Comparison of ENCODE assay signal across 8 cellular contexts in genomic region chr14:53217283-53217994, GRCh38.
DNase-seq lines count a peak whose midpoint lies in the region; ATAC-seq, FAIRE-seq and TF ChIP-seq lines count a peak whose summit lies in the region.

No MANE protein-coding gene starts in this region.

- peak; percentile 89 for DNase-seq in Daoy (ENCODE audit: low read depth)
- peak; percentile 45 for DNase-seq in HuH-7.5 (ENCODE audit: low spot score)
- peak; percentile 5 for DNase-seq in RCC 7860 (ENCODE audit: low spot score)
- peak; percentile 76 for DNase-seq in foreskin melanocyte
- peak; percentile 86 for DNase-seq in osteoblast (ENCODE audit: insufficient read length, low spot score, missing footprints)

- H3K4me2 ChIP-seq in osteoblast (ENCODE audit: insufficient read depth, low read length) = peak overlapping the region; percentile 86

- no peaks in the 10 kb centered on the region for H3K9me3 Mint-ChIP-seq in activated T-helper 17 cell treated with anti-CD3 and anti-CD28 coated beads, Interleukin-2, amount 50 U/mL, for 72 hours

- no peak for FAIRE-seq in RCC 7860 (lab: Jason Lieb, UNC)

- H3K36me3 ChIP-seq in osteoblast (ENCODE audit: insufficient read depth, low read length) (no peaks in the 10 kb centered on the region), thymus (ENCODE audit: control insufficient read depth, insufficient read depth) (no peaks in the 10 kb centered on the region)

- H3K79me2 ChIP-seq in osteoblast (ENCODE audit: insufficient read depth, low read length) = no peaks in the 10 kb centered on the region

- no peaks in the 10 kb centered on the region for H3K27me3 Mint-ChIP-seq in activated T-helper 17 cell treated with anti-CD3 and anti-CD28 coated beads, Interleukin-2, amount 50 U/mL, for 72 hours

- H2AFZ ChIP-seq in osteoblast (ENCODE audit: low read length) = peak overlapping the region; percentile 94

- H3K4me1 ChIP-seq in osteoblast (ENCODE audit: insufficient read depth, low read length) = peaks cover 4% of the 10 kb centered on the region
- H3K4me1 ChIP-seq in thymus (ENCODE audit: control insufficient read depth, insufficient read depth, low read length) = no peaks in the 10 kb centered on the region

- H3K27ac ChIP-seq in osteoblast (ENCODE audit: low read depth, low read length) = no peak overlapping the region
- H3K27ac ChIP-seq in thymus (ENCODE audit: low read depth) = peak overlapping the region; percentile 31

- H3K4me3 ChIP-seq in osteoblast (ENCODE audit: insufficient read depth, low read length) = peak overlapping the region; percentile 74
- H3K4me3 ChIP-seq in thymus (ENCODE audit: low read length) = peak overlapping the region; percentile 72

- H3K27me3 ChIP-seq in osteoblast (ENCODE audit: insufficient read depth, low read length) (no peaks in the 10 kb centered on the region), thymus (ENCODE audit: control insufficient read depth, insufficient read depth) (no peaks in the 10 kb centered on the region)

- peaks cover 5% of the 10 kb centered on the region for H3K4me1 Mint-ChIP-seq in activated T-helper 17 cell treated with anti-CD3 and anti-CD28 coated beads, Interleukin-2, amount 50 U/mL, for 72 hours

- peak overlapping the region; percentile 87 for H3K27ac Mint-ChIP-seq in activated T-helper 17 cell treated with anti-CD3 and anti-CD28 coated beads, Interleukin-2, amount 50 U/mL, for 72 hours

- ATAC-seq in GM21529 (IDR thresholded peaks at IDR 0.05; ENCODE audit: unreplicated experiment) = peak; percentile 99
- ATAC-seq in activated T-helper 17 cell treated with anti-CD3 and anti-CD28 coated beads, Interleukin-2, amount 50 U/mL, for 72 hours (replicated peaks) = peak; percentile 99

- WGBS in thymus = under 1% methylated on average over 39 of the region's 39 CpGs

- no peak for TF ChIP-seq CTCF in osteoblast (IDR thresholded peaks at IDR 0.05; ENCODE audit: extremely low read depth, low read depth, low read length)

- H3K36me3 Mint-ChIP-seq in activated T-helper 17 cell treated with anti-CD3 and anti-CD28 coated beads, Interleukin-2, amount 50 U/mL, for 72 hours (ENCODE audit: low read depth) = no peaks in the 10 kb centered on the region

- H4K20me1 ChIP-seq in osteoblast (ENCODE audit: insufficient read depth, low read length) = no peaks in the 10 kb centered on the region

- H3K9me3 ChIP-seq in osteoblast (ENCODE audit: low read depth, low read length) = no peaks in the 10 kb centered on the region
- H3K9me3 ChIP-seq in thymus (ENCODE audit: control insufficient read depth) = no peaks in the 10 kb centered on the region

- peak overlapping the region; percentile 88 for H3K4me3 Mint-ChIP-seq in activated T-helper 17 cell treated with anti-CD3 and anti-CD28 coated beads, Interleukin-2, amount 50 U/mL, for 72 hours

Comparison
In these comparisons a context has a peak if more than half of its experiments do, and no peak if none do; other contexts are left out.
1. DNase-seq: peak in every context shown above with its lines; median percentile 89 in Daoy; 86 in osteoblast; 76 in foreskin melanocyte; 45 in HuH-7.5; 5 in RCC 7860.